ENCODE assay signal across 20 cellular contexts in genomic region chr2:211899871-211900482, GRCh38.
DNase-seq lines count a peak whose midpoint lies in the region; ATAC-seq and TF ChIP-seq lines count a peak whose summit lies in the region.
"Had no signal": no experiment of that assay in that cellular context is flagged by ENCODE, and none has a peak within 500 bp of the region (broad histone marks: within the 10 kb centered on the region; RNA-seq: fewer than 3 reads in every experiment).

No MANE protein-coding gene starts in this region.

- no peaks in the 10 kb centered on the region for H3K36me3 ChIP-seq in SJCRH30
- no peaks in the 10 kb centered on the region for H3K36me3 ChIP-seq in gastrocnemius medialis
- H3K36me3 ChIP-seq: gastroesophageal sphincter, MG63, upper lobe of right lung had no signal

- H3K27ac ChIP-seq in SJCRH30: no peak overlapping the region
- peak overlapping the region; percentile 72 to 84 (median 78) for H3K27ac ChIP-seq in gastrocnemius medialis
- H3K27ac ChIP-seq: body of pancreas, C4-2B, gastroesophageal sphincter, upper lobe of right lung, VCaP had no signal

- no peak overlapping the region for H3K27ac Mint-ChIP-seq in immature natural killer cell
- H3K27ac Mint-ChIP-seq: progenitor cell of endocrine pancreas had no signal

- ATAC-seq in left ventricle myocardium superior (peak; percentile 91), gastrocnemius medialis (peak; percentile 76 to 89)
- ATAC-seq: body of pancreas, gastroesophageal sphincter, GM12878, upper lobe of right lung had no signal

- no peak overlapping the region for H3K4me3 Mint-ChIP-seq in immature natural killer cell

- DNase-seq in NCI-H128 (lab: John Stamatoyannopoulos, UW; ENCODE audit: unreplicated experiment) (peak; percentile 24), SJCRH30 (peak; percentile 3 to 38), left ventricle myocardium superior (no peak), gastrocnemius medialis (no peak), immature natural killer cell (no peak), SW 1271 (lab: John Stamatoyannopoulos, UW) (no peak), SIG-M5 treated with dmso at 0.1 percent for 504 hours (lab: John Stamatoyannopoulos, UW; ENCODE audit: unreplicated experiment) (no peak), ureter (ENCODE audit: low spot score) (no peak)
- DNase-seq: activated CD8-positive, alpha-beta memory T cell treated with anti-CD3 and anti-CD28 coated beads for 24 hours; activated gamma-delta T cell treated with Interleukin-2 at 50 U/mL for 16 hours; body of pancreas; effector memory CD4-positive, alpha-beta T cell; MG63; stimulated activated CD4-positive, alpha-beta T cell treated with anti-CD3 and anti-CD28 coated beads, Interleukin-2, amount 100 ng/mL, for 48 hours; upper lobe of right lung had no signal

- H3K36me3 Mint-ChIP-seq in immature natural killer cell: no peaks in the 10 kb centered on the region

- H3K27me3 Mint-ChIP-seq in immature natural killer cell (ENCODE audit: low read depth in 3 of 3): peaks cover 0 to 2% (median 1%) of the 10 kb centered on the region in 3 donors
- H3K27me3 Mint-ChIP-seq: progenitor cell of endocrine pancreas had no signal

- H3K9me3 ChIP-seq in SJCRH30 (replicated peaks) (no peaks in the 10 kb centered on the region), gastrocnemius medialis (no peaks in the 10 kb centered on the region)
- H3K9me3 ChIP-seq: body of pancreas, gastroesophageal sphincter, MG63, upper lobe of right lung had no signal

- H3K9me3 Mint-ChIP-seq in immature natural killer cell: peaks cover 0 to 11% (median 4%) of the 10 kb centered on the region in 6 donors

- intact Hi-C loops in left ventricle myocardium superior (cut with micrococcal nuclease) (no loop called here), gastrocnemius medialis (cut with DNase I; ENCODE audit: low total_unique reads) (loop anchor here (10.0 kb wide), 1 partner anchor 645 kb away; no protein-coding TSS in a partner anchor)

- H3K27me3 ChIP-seq in SJCRH30 (no peaks in the 10 kb centered on the region), gastrocnemius medialis (no peaks in the 10 kb centered on the region)
- H3K27me3 ChIP-seq: body of pancreas, gastroesophageal sphincter, MG63, upper lobe of right lung had no signal

- no peak for TF ChIP-seq CTCF in gastrocnemius medialis (IDR thresholded peaks at IDR 0.05 in 4 of 5, conservative IDR thresholded peaks at IDR 0.05 in 1 of 5)

- H3K4me1 ChIP-seq in SJCRH30 (no peaks in the 10 kb centered on the region), gastrocnemius medialis (peaks cover 27 to 30% of the 10 kb centered on the region in 2 donors)
- H3K4me1 ChIP-seq: body of pancreas, gastroesophageal sphincter, upper lobe of right lung had no signal

- no peaks in the 10 kb centered on the region for H3K4me1 Mint-ChIP-seq in immature natural killer cell

- no peak overlapping the region for H3K4me3 ChIP-seq in SJCRH30
- peak overlapping the region; percentile 24 to 39 (median 32) for H3K4me3 ChIP-seq in gastrocnemius medialis
- H3K4me3 ChIP-seq: body of pancreas, gastroesophageal sphincter, GM12878, MG63, upper lobe of right lung had no signal

- no peak for TF ChIP-seq POLR2A in gastrocnemius medialis (IDR thresholded peaks at IDR 0.05)

- in situ Hi-C loops in gastrocnemius medialis (cut with MboI; ENCODE audit: low sequenced_read_pairs in 4 of 4): loop anchor here in 1 of 4 donors (25.0 kb wide), 1 partner anchor 637 kb away; the partner anchor contains the start of gene ERBB4

Comparison
In these comparisons a context has a peak if more than half of its experiments do, and no peak if none do; other contexts are left out.
1. DNase-seq: peak in NCI-H128 (single experiment) and SJCRH30 (2 of 2); none in left ventricle myocardium superior (single experiment), gastrocnemius medialis (0 of 2), immature natural killer cell (0 of 3), SW 1271 (0 of 2), SIG-M5 treated with dmso at 0.1 percent for 504 hours (single experiment) and ureter (single experiment).